1 cellular context compared by ENCODE assay signal in genomic region chr4:186537843-186538521, GRCh38.
A peak's percentile ranks its signal among the peaks of the same experiment; 100 is the strongest.
TF ChIP-seq lines count a peak whose summit lies in the region.

No MANE protein-coding gene starts in this region.

TF ChIP-seq in K562, 482 proteins besides CTCF, POLR2A, EP300 and RAD21 (continued from another document and continues in another):
- peak in 1 of 2 experiments; percentile 37; a peak in 1 of 4 replicates for TF ChIP-seq MNT (conservative IDR thresholded peaks at IDR 0.05)
- TF ChIP-seq ZFP91 (CRISPR knock-in tag; IDR thresholded peaks at IDR 0.05): no peak
- peak; percentile 46 for TF ChIP-seq ETV1 (tag; conservative IDR thresholded peaks at IDR 0.05; ENCODE audit: low read depth)
- peak; percentile 75 for TF ChIP-seq TAF1 (IDR thresholded peaks at IDR 0.05; ENCODE audit: control insufficient read depth, extremely low read depth, insufficient read depth, low read length, severe bottlenecking)
- TF ChIP-seq, protein P1, sequence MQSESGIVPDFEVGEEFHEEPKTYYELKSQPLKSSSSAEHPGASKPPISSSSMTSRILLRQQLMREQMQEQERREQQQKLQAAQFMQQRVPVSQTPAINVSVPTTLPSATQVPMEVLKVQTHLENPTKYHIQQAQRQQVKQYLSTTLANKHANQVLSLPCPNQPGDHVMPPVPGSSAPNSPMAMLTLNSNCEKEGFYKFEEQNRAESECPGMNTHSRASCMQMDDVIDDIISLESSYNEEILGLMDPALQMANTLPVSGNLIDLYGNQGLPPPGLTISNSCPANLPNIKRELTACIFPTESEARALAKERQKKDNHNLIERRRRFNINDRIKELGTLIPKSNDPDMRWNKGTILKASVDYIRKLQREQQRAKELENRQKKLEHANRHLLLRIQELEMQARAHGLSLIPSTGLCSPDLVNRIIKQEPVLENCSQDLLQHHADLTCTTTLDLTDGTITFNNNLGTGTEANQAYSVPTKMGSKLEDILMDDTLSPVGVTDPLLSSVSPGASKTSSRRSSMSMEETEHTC (IDR thresholded peaks at IDR 0.05): no peak
- TF ChIP-seq, protein P2, sequence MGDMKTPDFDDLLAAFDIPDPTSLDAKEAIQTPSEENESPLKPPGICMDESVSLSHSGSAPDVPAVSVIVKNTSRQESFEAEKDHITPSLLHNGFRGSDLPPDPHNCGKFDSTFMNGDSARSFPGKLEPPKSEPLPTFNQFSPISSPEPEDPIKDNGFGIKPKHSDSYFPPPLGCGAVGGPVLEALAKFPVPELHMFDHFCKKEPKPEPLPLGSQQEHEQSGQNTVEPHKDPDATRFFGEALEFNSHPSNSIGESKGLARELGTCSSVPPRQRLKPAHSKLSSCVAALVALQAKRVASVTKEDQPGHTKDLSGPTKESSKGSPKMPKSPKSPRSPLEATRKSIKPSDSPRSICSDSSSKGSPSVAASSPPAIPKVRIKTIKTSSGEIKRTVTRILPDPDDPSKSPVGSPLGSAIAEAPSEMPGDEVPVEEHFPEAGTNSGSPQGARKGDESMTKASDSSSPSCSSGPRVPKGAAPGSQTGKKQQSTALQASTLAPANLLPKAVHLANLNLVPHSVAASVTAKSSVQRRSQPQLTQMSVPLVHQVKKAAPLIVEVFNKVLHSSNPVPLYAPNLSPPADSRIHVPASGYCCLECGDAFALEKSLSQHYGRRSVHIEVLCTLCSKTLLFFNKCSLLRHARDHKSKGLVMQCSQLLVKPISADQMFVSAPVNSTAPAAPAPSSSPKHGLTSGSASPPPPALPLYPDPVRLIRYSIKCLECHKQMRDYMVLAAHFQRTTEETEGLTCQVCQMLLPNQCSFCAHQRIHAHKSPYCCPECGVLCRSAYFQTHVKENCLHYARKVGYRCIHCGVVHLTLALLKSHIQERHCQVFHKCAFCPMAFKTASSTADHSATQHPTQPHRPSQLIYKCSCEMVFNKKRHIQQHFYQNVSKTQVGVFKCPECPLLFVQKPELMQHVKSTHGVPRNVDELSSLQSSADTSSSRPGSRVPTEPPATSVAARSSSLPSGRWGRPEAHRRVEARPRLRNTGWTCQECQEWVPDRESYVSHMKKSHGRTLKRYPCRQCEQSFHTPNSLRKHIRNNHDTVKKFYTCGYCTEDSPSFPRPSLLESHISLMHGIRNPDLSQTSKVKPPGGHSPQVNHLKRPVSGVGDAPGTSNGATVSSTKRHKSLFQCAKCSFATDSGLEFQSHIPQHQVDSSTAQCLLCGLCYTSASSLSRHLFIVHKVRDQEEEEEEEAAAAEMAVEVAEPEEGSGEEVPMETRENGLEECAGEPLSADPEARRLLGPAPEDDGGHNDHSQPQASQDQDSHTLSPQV (IDR thresholded peaks at IDR 0.05): peak; percentile 65; the same call in 1 of the 2 replicates
- TF ChIP-seq ARID1B (IDR thresholded peaks at IDR 0.05): peak; percentile 88
- peak; percentile 88 for TF ChIP-seq CTBP1 (IDR thresholded peaks at IDR 0.05; ENCODE audit: borderline replicate concordance)
- TF ChIP-seq ZNF12 (CRISPR knock-in tag; IDR thresholded peaks at IDR 0.05): no peak
- TF ChIP-seq DPF2 (IDR thresholded peaks at IDR 0.05): peak; percentile 88
- peak; percentile 66 for TF ChIP-seq HDAC2 (IDR thresholded peaks at IDR 0.05)
- no peak for TF ChIP-seq NR0B1 (IDR thresholded peaks at IDR 0.05; ENCODE audit: partially characterized antibody)
- TF ChIP-seq MAFG (tag; conservative IDR thresholded peaks at IDR 0.05): peak; percentile 75
- peak; percentile 53 for TF ChIP-seq POLR2B (IDR thresholded peaks at IDR 0.05; ENCODE audit: low read depth, partially characterized antibody)
- TF ChIP-seq JUND (IDR thresholded peaks at IDR 0.05; ENCODE audit: borderline replicate concordance, low read depth, low read length): no peak
- peak; percentile 49; the same call in 1 of the 3 replicates for TF ChIP-seq JUND (tag; IDR thresholded peaks at IDR 0.05; ENCODE audit: borderline replicate concordance, low read depth, low read length)
- no peak for TF ChIP-seq ZBTB2 (IDR thresholded peaks at IDR 0.05)
- TF ChIP-seq SPI1 (IDR thresholded peaks at IDR 0.05; ENCODE audit: borderline replicate concordance, low read depth, low read length): peak; percentile 81
- TF ChIP-seq ZSCAN32 (CRISPR knock-in tag; IDR thresholded peaks at IDR 0.05): no peak
- peak; percentile 50 for TF ChIP-seq GABPA (tag; conservative IDR thresholded peaks at IDR 0.05; ENCODE audit: low read depth)
- TF ChIP-seq GATAD2B (IDR thresholded peaks at IDR 0.05; ENCODE audit: borderline replicate concordance): 0 out of 2 replicates have a peak, but pooled peaks have one; percentile 20
- TF ChIP-seq FUS (optimal IDR thresholded peaks at IDR 0.05; ENCODE audit: low read depth, low read length): no peak
- TF ChIP-seq TAF7 (tag; IDR thresholded peaks at IDR 0.05): 0 out of 2 replicates have a peak, but pooled peaks have one; percentile 12
- peak; percentile 60 for TF ChIP-seq CXXC5 (CRISPR knock-in tag; IDR thresholded peaks at IDR 0.05)
- 0 out of 2 replicates have a peak, but pooled peaks have one; percentile 35 for TF ChIP-seq ZNF589 (CRISPR knock-in tag; IDR thresholded peaks at IDR 0.05; ENCODE audit: low read depth)
- peak; percentile 68; the same call in 1 of the 2 replicates for TF ChIP-seq POLR2AphosphoS5 (IDR thresholded peaks at IDR 0.05; ENCODE audit: control insufficient read depth, insufficient read depth, low read depth, low read length)
- TF ChIP-seq CREB3L1 (IDR thresholded peaks at IDR 0.05; ENCODE audit: borderline replicate concordance, low read depth): peak; percentile 26; the same call in 1 of the 2 replicates
- TF ChIP-seq C11orf30 (IDR thresholded peaks at IDR 0.05; ENCODE audit: low read depth): peak; percentile 82
- no peak for TF ChIP-seq ZNF507 (tag; conservative IDR thresholded peaks at IDR 0.05)
- peak in 1 of 2 experiments; percentile 23; a peak in 1 of 4 replicates for TF ChIP-seq TBL1XR1 (IDR thresholded peaks at IDR 0.05; ENCODE audit: low read length in 2 of 2)
- TF ChIP-seq, protein P3, sequence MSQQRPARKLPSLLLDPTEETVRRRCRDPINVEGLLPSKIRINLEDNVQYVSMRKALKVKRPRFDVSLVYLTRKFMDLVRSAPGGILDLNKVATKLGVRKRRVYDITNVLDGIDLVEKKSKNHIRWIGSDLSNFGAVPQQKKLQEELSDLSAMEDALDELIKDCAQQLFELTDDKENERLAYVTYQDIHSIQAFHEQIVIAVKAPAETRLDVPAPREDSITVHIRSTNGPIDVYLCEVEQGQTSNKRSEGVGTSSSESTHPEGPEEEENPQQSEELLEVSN (IDR thresholded peaks at IDR 0.05; ENCODE audit: borderline replicate concordance in 1 of 2, extremely low read depth in 1 of 2, insufficient read depth in 1 of 2, insufficient read length in 1 of 2, low read depth in 1 of 2, low read length in 1 of 2, poor library complexity in 1 of 2, severe bottlenecking in 1 of 2): peak in 1 of 2 experiments; percentile 18
- no peak for TF ChIP-seq HINFP (tag; conservative IDR thresholded peaks at IDR 0.05; ENCODE audit: low read depth)
- peak; percentile 36; the same call in 1 of the 2 replicates for TF ChIP-seq MAFF (IDR thresholded peaks at IDR 0.05; ENCODE audit: low read length)
- peak; percentile 62 for TF ChIP-seq TBP (optimal IDR thresholded peaks at IDR 0.05; ENCODE audit: low read depth, low read length)
- TF ChIP-seq TEAD1 (CRISPR knock-in tag; IDR thresholded peaks at IDR 0.05): no peak
- TF ChIP-seq PKNOX1 (IDR thresholded peaks at IDR 0.05): peak; percentile 27; the same call in 1 of the 2 replicates
- TF ChIP-seq RFX7 (CRISPR knock-in tag; IDR thresholded peaks at IDR 0.05): no peak
- TF ChIP-seq CEBPB (tag; IDR thresholded peaks at IDR 0.05): no peak
- TF ChIP-seq, protein P4, sequence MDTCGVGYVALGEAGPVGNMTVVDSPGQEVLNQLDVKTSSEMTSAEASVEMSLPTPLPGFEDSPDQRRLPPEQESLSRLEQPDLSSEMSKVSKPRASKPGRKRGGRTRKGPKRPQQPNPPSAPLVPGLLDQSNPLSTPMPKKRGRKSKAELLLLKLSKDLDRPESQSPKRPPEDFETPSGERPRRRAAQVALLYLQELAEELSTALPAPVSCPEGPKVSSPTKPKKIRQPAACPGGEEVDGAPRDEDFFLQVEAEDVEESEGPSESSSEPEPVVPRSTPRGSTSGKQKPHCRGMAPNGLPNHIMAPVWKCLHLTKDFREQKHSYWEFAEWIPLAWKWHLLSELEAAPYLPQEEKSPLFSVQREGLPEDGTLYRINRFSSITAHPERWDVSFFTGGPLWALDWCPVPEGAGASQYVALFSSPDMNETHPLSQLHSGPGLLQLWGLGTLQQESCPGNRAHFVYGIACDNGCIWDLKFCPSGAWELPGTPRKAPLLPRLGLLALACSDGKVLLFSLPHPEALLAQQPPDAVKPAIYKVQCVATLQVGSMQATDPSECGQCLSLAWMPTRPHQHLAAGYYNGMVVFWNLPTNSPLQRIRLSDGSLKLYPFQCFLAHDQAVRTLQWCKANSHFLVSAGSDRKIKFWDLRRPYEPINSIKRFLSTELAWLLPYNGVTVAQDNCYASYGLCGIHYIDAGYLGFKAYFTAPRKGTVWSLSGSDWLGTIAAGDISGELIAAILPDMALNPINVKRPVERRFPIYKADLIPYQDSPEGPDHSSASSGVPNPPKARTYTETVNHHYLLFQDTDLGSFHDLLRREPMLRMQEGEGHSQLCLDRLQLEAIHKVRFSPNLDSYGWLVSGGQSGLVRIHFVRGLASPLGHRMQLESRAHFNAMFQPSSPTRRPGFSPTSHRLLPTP (IDR thresholded peaks at IDR 0.05; ENCODE audit: borderline replicate concordance, extremely low read depth, insufficient read length): no peak
